ENCODE assay signal across 1 cellular context in genomic region chr1:1658583-1659549, GRCh38.
TF ChIP-seq lines count a peak whose summit lies in the region.
"Not testable (repeated sequence)": the region's sequence is repeated elsewhere in the genome, so short reads cannot be mapped to it uniquely, and the experiment has no call there.

Gene CDK11B (minus strand): TSS chr1:1659004. CDS start chr1:1657485, 1,519 bp downstream.

TF ChIP-seq in K562, 482 proteins besides CTCF, POLR2A, EP300 and RAD21 (continued from another document and continues in another):
- TF ChIP-seq REST (CRISPR knock-in tag; IDR thresholded peaks at IDR 0.05; ENCODE audit: low read depth), result 0 out of 2 replicates have a peak, but pooled peaks have one; percentile 28
- peak; percentile 45 for TF ChIP-seq POLR2B (IDR thresholded peaks at IDR 0.05; ENCODE audit: low read depth, partially characterized antibody)
- peak; percentile 84 for TF ChIP-seq CREB3L1 (IDR thresholded peaks at IDR 0.05; ENCODE audit: borderline replicate concordance, low read depth)
- 0 out of 2 replicates have a peak, but pooled peaks have one; percentile 11 for TF ChIP-seq ZNF583 (CRISPR knock-in tag; IDR thresholded peaks at IDR 0.05)
- peak; percentile 57 for TF ChIP-seq MGA (IDR thresholded peaks at IDR 0.05)
- TF ChIP-seq NCOA1 (IDR thresholded peaks at IDR 0.05; ENCODE audit: low read depth), result peak; percentile 83; the same call in 1 of the 2 replicates
- TF ChIP-seq CTBP1 (IDR thresholded peaks at IDR 0.05; ENCODE audit: borderline replicate concordance), result peak; percentile 66; the same call in 1 of the 2 replicates
- peak; percentile 99 for TF ChIP-seq ZBTB12 (CRISPR knock-in tag; IDR thresholded peaks at IDR 0.05)
- 0 out of 2 replicates have a peak, but pooled peaks have one; percentile 35 for TF ChIP-seq ERF (CRISPR knock-in tag; IDR thresholded peaks at IDR 0.05)
- TF ChIP-seq SIX5 (IDR thresholded peaks at IDR 0.05; ENCODE audit: borderline replicate concordance in 1 of 2, insufficient read depth in 1 of 2, low read depth in 1 of 2, low read length in 2 of 2), result peak in 1 of 2 experiments; percentile 39; a peak in 1 of 4 replicates
- peak; percentile 35 for TF ChIP-seq POU5F1 (IDR thresholded peaks at IDR 0.05; ENCODE audit: borderline replicate concordance, low read depth, low read length, partially characterized antibody)
- TF ChIP-seq MNT (conservative IDR thresholded peaks at IDR 0.05), result peak; percentile 91 to 96
- TF ChIP-seq ESRRA (IDR thresholded peaks at IDR 0.05; ENCODE audit: borderline replicate concordance, low read depth), result peak; percentile 95
- TF ChIP-seq CSDE1 (IDR thresholded peaks at IDR 0.05), result peak in 1 of 2 experiments; percentile 93; a peak in 2 of 4 replicates
- TF ChIP-seq ZBED1 (IDR thresholded peaks at IDR 0.05), result 0 out of 2 replicates have a peak, but pooled peaks have one; percentile 54
- peak; percentile 61; the same call in 1 of the 2 replicates for TF ChIP-seq ZKSCAN1 (IDR thresholded peaks at IDR 0.05; ENCODE audit: low read depth, low read length)
- TF ChIP-seq E2F8 (IDR thresholded peaks at IDR 0.05; ENCODE audit: low read depth, partially characterized antibody), result peak; percentile 98
- 0 out of 2 replicates have a peak, but pooled peaks have one; percentile 42 for TF ChIP-seq HLTF (IDR thresholded peaks at IDR 0.05)
- peak; percentile 96 for TF ChIP-seq ELF1 (tag; IDR thresholded peaks at IDR 0.05)
- peak; percentile 66 for TF ChIP-seq MBD2 (IDR thresholded peaks at IDR 0.05; ENCODE audit: borderline replicate concordance, low read depth)
- peak; percentile 81; the same call in 1 of the 2 replicates for TF ChIP-seq RB1 (IDR thresholded peaks at IDR 0.05; ENCODE audit: low read depth)
- peak; percentile 89; the same call in 1 of the 2 replicates for TF ChIP-seq NBN (IDR thresholded peaks at IDR 0.05; ENCODE audit: low read depth)
- TF ChIP-seq SP1 (CRISPR knock-in tag; IDR thresholded peaks at IDR 0.05), result peak; percentile 74; the same call in 1 of the 2 replicates
- TF ChIP-seq POLR2AphosphoS5 (IDR thresholded peaks at IDR 0.05; ENCODE audit: control insufficient read depth, insufficient read depth, low read depth, low read length), result peak; percentile 41; the same call in 1 of the 2 replicates
- TF ChIP-seq E2F1 (CRISPR knock-in tag; IDR thresholded peaks at IDR 0.05), result peak; percentile 82
- TF ChIP-seq ATF1 (CRISPR knock-in tag; IDR thresholded peaks at IDR 0.05), result not testable (repeated sequence)
- peak; percentile 100 for TF ChIP-seq ATF1 (tag; IDR thresholded peaks at IDR 0.05)
